ENCODE assay signal across 9 cellular contexts in genomic region chr13:103188688-103189326, GRCh38.
DNase-seq lines count a peak whose midpoint lies in the region; ATAC-seq and TF ChIP-seq lines count a peak whose summit lies in the region.
"Had no signal": no experiment of that assay in that cellular context is flagged by ENCODE, and none has a peak within 500 bp of the region (broad histone marks: within the 10 kb centered on the region; RNA-seq: fewer than 3 reads in every experiment).

No MANE protein-coding gene starts in this region.

- H3K36me3 ChIP-seq in gastroesophageal sphincter, result no peaks in the 10 kb centered on the region
- H3K36me3 ChIP-seq: SJCRH30 had no signal

- H3K27ac ChIP-seq in gastroesophageal sphincter (no peak overlapping the region), coronary artery (no peak overlapping the region)
- H3K27ac ChIP-seq: SJCRH30 had no signal

- H3K27me3 ChIP-seq in gastroesophageal sphincter, result no peaks in the 10 kb centered on the region
- H3K27me3 ChIP-seq: SJCRH30 had no signal

- DNase-seq in HT1080 (ENCODE audit: low read depth), result peak; percentile 32
- DNase-seq in SK-MEL-5 (ENCODE audit: low read depth, low spot score), result peak; percentile 45
- peak; percentile 69 for DNase-seq in inferior parietal cortex (ENCODE audit: extremely low spot score)
- DNase-seq in DMS53 (lab: John Stamatoyannopoulos, UW), result no peak
- DNase-seq in coronary artery (ENCODE audit: low spot score), result no peak

- H3K4me3 ChIP-seq in gastroesophageal sphincter, result no peak overlapping the region
- H3K4me3 ChIP-seq in coronary artery, result no peak overlapping the region
- H3K4me3 ChIP-seq: SJCRH30 had no signal

- WGBS in gastroesophageal sphincter (ENCODE audit: low coverage in 1 of 2), 2 donors, result 22 to 33% methylated on average over 3 of the region's 3 CpGs

- TF ChIP-seq CTCF in gastroesophageal sphincter (IDR thresholded peaks at IDR 0.05) (peak in 2 of 4 experiments; percentile 8 to 30), coronary artery (IDR thresholded peaks at IDR 0.05) (no peak)

- no peak for TF ChIP-seq EP300 in gastroesophageal sphincter (IDR thresholded peaks at IDR 0.05)

- H3K9me3 ChIP-seq in gastroesophageal sphincter, result no peaks in the 10 kb centered on the region
- H3K9me3 ChIP-seq: SJCRH30 had no signal

- ATAC-seq in GM18907 (IDR thresholded peaks at IDR 0.05; ENCODE audit: unreplicated experiment) (peak; percentile 79), HG03521 (IDR thresholded peaks at IDR 0.05; ENCODE audit: unreplicated experiment) (no peak), gastroesophageal sphincter (no peak)

- no peak for TF ChIP-seq POLR2A in gastroesophageal sphincter (IDR thresholded peaks at IDR 0.05)

- H3K4me1 ChIP-seq in gastroesophageal sphincter, result no peaks in the 10 kb centered on the region
- H3K4me1 ChIP-seq: SJCRH30 had no signal

- in situ Hi-C loops in SK-MEL-5 (cut with HindIII; ENCODE audit: low pct_unique_long_range_greater_than_20kb, low sequenced_read_pairs), result no loop called here

Comparison
In these comparisons a context has a peak if more than half of its experiments do, and no peak if none do; other contexts are left out.
1. DNase-seq: peak in HT1080 (single experiment), SK-MEL-5 (single experiment) and inferior parietal cortex (single experiment); none in DMS53 (single experiment) and coronary artery (single experiment).